ENCODE assay signal across 9 cellular contexts in the genomic region with DNA sequence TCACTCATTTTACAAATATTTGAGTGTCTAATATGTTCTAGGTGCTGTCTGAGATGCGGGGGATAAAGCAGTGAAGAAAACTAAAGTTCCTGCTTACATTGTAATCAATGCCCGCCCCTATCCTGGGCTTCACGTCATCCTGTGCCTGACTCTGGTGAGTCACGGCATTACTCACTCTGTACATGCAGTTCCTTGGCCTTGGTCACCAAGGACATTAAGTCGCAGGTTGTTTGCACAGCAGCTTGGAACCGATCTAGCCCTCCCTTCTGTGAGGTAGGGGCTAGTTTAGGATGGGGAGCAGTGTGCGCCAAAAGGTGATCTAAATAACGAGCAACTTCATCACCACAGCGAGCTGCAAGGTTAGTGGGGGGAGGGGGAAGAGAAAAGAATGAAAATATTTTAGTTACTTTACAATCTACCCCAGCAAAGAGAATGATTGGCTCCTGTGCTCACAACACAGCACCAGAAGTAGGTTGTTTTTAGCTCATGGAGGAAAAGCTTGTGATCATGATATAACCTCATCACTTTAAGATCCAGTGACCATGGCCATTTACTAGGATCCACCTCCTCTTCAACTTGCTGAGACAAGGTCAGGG. TPM values are rescaled to one million over a fixed set of nuclear protein-coding genes. Genes with fewer than 3 reads are reported as not detected.
DNase-seq lines count a peak whose midpoint lies in the region; ATAC-seq and TF ChIP-seq lines count a peak whose summit lies in the region.
"Had no signal": no experiment of that assay in that cellular context is flagged by ENCODE, and none has a peak within 500 bp of the region (broad histone marks: within the 10 kb centered on the region; RNA-seq: fewer than 3 reads in every experiment).

No MANE protein-coding gene starts in this region.

- peak overlapping the region; percentile 41 for H3K4me3 ChIP-seq in thoracic aorta

- peaks cover 0 to 27% of the 10 kb centered on the region in 2 donors for H3K4me1 Mint-ChIP-seq in natural killer cell treated with Interleukin-12 subunit alpha and Interleukin-12 subunit beta and Interleukin-15 and Interleukin-18, amount 100 ng/mL, for 72 hours (ENCODE audit: low read depth in 2 of 2)
- no peaks in the 10 kb centered on the region for H3K4me1 Mint-ChIP-seq in natural killer cell
- H3K4me1 Mint-ChIP-seq: activated B cell treated with CpG ODN at 0.5 μM for 24 hours had no signal

- H3K27ac Mint-ChIP-seq in natural killer cell treated with Interleukin-12 subunit alpha and Interleukin-12 subunit beta and Interleukin-15 and Interleukin-18, amount 100 ng/mL, for 72 hours = peak overlapping the region; percentile 77 to 94
- no peak overlapping the region for H3K27ac Mint-ChIP-seq in natural killer cell
- peak overlapping the region; percentile 92 to 99 for H3K27ac Mint-ChIP-seq in activated naive CD4-positive, alpha-beta T cell treated with anti-CD3 and anti-CD28 coated beads, Interleukin-2, amount 50 U/mL, for 72 hours
- H3K27ac Mint-ChIP-seq: activated B cell treated with CpG ODN at 0.5 μM for 24 hours had no signal

- peak in 1 of 2 donors; percentile 81 for ATAC-seq in natural killer cell treated with Interleukin-12 subunit alpha and Interleukin-12 subunit beta and Interleukin-15 and Interleukin-18, amount 100 ng/mL, for 72 hours
- ATAC-seq in natural killer cell (no peak), thoracic aorta (ENCODE audit: insufficient number of reproducible peaks, low FRiP score, low read depth) (peak; percentile 93), HG02852 (IDR thresholded peaks at IDR 0.05; ENCODE audit: unreplicated experiment) (no peak), GM21423 (IDR thresholded peaks at IDR 0.05; ENCODE audit: unreplicated experiment) (no peak), sciatic nerve (no peak)
- peak; percentile 66 to 73 for ATAC-seq in activated naive CD4-positive, alpha-beta T cell treated with anti-CD3 and anti-CD28 coated beads, Interleukin-2, amount 50 U/mL, for 72 hours

- H3K4me1 ChIP-seq in thoracic aorta (ENCODE audit: control insufficient read depth in 1 of 2, low read depth in 2 of 2) = peaks cover 0 to 32% of the 10 kb centered on the region in 2 donors

- TF ChIP-seq CTCF in natural killer cell (IDR thresholded peaks at IDR 0.05) = no peak
- TF ChIP-seq CTCF in thoracic aorta (IDR thresholded peaks at IDR 0.05) = no peak

- H3K27ac ChIP-seq in thoracic aorta = peak overlapping the region; percentile 87 to 90

- intact Hi-C loops in natural killer cell (cut with micrococcal nuclease) (no loop called here), sciatic nerve (cut with DNase I) (no loop called here)

- DNase-seq in natural killer cell treated with Interleukin-12 subunit alpha and Interleukin-12 subunit beta and Interleukin-15 and Interleukin-18, amount 100 ng/mL, for 72 hours (ENCODE audit: low spot score) = no peak
- DNase-seq in natural killer cell (no peak), kidney glomerular epithelial cell (lab: John Stamatoyannopoulos, UW) (peak; percentile 25), thoracic aorta (ENCODE audit: low spot score) (peak; percentile 61), sciatic nerve (ENCODE audit: low spot score) (no peak)
- peak in 1 of 2 donors; percentile 16 for DNase-seq in activated naive CD4-positive, alpha-beta T cell treated with anti-CD3 and anti-CD28 coated beads, Interleukin-2, amount 50 U/mL, for 72 hours (ENCODE audit: low spot score in 2 of 2)
- DNase-seq: activated B cell treated with CpG ODN at 0.5 μM for 24 hours had no signal

- H3K4me3 Mint-ChIP-seq in natural killer cell treated with Interleukin-12 subunit alpha and Interleukin-12 subunit beta and Interleukin-15 and Interleukin-18, amount 100 ng/mL, for 72 hours = peak overlapping the region; percentile 74
- no peak overlapping the region for H3K4me3 Mint-ChIP-seq in natural killer cell
- H3K4me3 Mint-ChIP-seq: activated B cell treated with CpG ODN at 0.5 μM for 24 hours had no signal

- H3K36me3 ChIP-seq in thoracic aorta = no peaks in the 10 kb centered on the region

- no peaks in the 10 kb centered on the region for H3K9me3 ChIP-seq in thoracic aorta

- no peaks in the 10 kb centered on the region for H3K36me3 Mint-ChIP-seq in natural killer cell treated with Interleukin-12 subunit alpha and Interleukin-12 subunit beta and Interleukin-15 and Interleukin-18, amount 100 ng/mL, for 72 hours
- no peaks in the 10 kb centered on the region for H3K36me3 Mint-ChIP-seq in natural killer cell
- peaks cover 7 to 18% of the 10 kb centered on the region in 2 donors for H3K36me3 Mint-ChIP-seq in activated naive CD4-positive, alpha-beta T cell treated with anti-CD3 and anti-CD28 coated beads, Interleukin-2, amount 50 U/mL, for 72 hours

- H3K27me3 Mint-ChIP-seq in natural killer cell treated with Interleukin-12 subunit alpha and Interleukin-12 subunit beta and Interleukin-15 and Interleukin-18, amount 100 ng/mL, for 72 hours = peaks cover 9 to 34% of the 10 kb centered on the region in 2 donors
- peaks cover 9 to 28% of the 10 kb centered on the region in 2 donors for H3K27me3 Mint-ChIP-seq in natural killer cell (ENCODE audit: low read depth in 2 of 2)
- H3K27me3 Mint-ChIP-seq: activated B cell treated with CpG ODN at 0.5 μM for 24 hours had no signal

- H3K9me3 Mint-ChIP-seq in natural killer cell treated with Interleukin-12 subunit alpha and Interleukin-12 subunit beta and Interleukin-15 and Interleukin-18, amount 100 ng/mL, for 72 hours = no peaks in the 10 kb centered on the region
- no peaks in the 10 kb centered on the region for H3K9me3 Mint-ChIP-seq in natural killer cell
- peaks cover 0 to 6% of the 10 kb centered on the region in 2 donors for H3K9me3 Mint-ChIP-seq in activated naive CD4-positive, alpha-beta T cell treated with anti-CD3 and anti-CD28 coated beads, Interleukin-2, amount 50 U/mL, for 72 hours

- H3K27me3 ChIP-seq in thoracic aorta (replicated peaks; ENCODE audit: insufficient read depth) = no peaks in the 10 kb centered on the region

RNA-seq across cellular contexts. Expression of a gene that starts 48.0 kb away (rescaled TPM):
- 10 to 100 TPM; 31.5 to 46.8 TPM for total RNA-seq in natural killer cell treated with Interleukin-12 subunit alpha and Interleukin-12 subunit beta and Interleukin-15 and Interleukin-18, amount 100 ng/mL, for 72 hours
- total RNA-seq in natural killer cell (10 to 100 TPM; 24.3 to 30.4 (median 26.6) TPM), thoracic aorta (10 to 100 TPM; 32.5 to 63.8 TPM), sciatic nerve (39.4 TPM)
- 10 to 100 TPM; 14.4 to 31.2 TPM for total RNA-seq in activated naive CD4-positive, alpha-beta T cell treated with anti-CD3 and anti-CD28 coated beads, Interleukin-2, amount 50 U/mL, for 72 hours

Comparison
In these comparisons a context has a peak if more than half of its experiments do, and no peak if none do; other contexts are left out.
1. H3K27ac Mint-ChIP-seq: peak in natural killer cell treated with Interleukin-12 subunit alpha and Interleukin-12 subunit beta and Interleukin-15 and Interleukin-18, amount 100 ng/mL, for 72 hours (2 of 2) and activated naive CD4-positive, alpha-beta T cell treated with anti-CD3 and anti-CD28 coated beads, Interleukin-2, amount 50 U/mL, for 72 hours (2 of 2); none in natural killer cell (0 of 2).
2. ATAC-seq: peak in activated naive CD4-positive, alpha-beta T cell treated with anti-CD3 and anti-CD28 coated beads, Interleukin-2, amount 50 U/mL, for 72 hours (2 of 2) and thoracic aorta (single experiment); none in natural killer cell (0 of 3), HG02852 (single experiment), GM21423 (single experiment) and sciatic nerve (single experiment).
3. DNase-seq: peak in kidney glomerular epithelial cell (single experiment) and thoracic aorta (single experiment); none in natural killer cell treated with Interleukin-12 subunit alpha and Interleukin-12 subunit beta and Interleukin-15 and Interleukin-18, amount 100 ng/mL, for 72 hours (single experiment), natural killer cell (single experiment) and sciatic nerve (single experiment).